1 cellular context compared by ENCODE assay signal in the genomic region with DNA sequence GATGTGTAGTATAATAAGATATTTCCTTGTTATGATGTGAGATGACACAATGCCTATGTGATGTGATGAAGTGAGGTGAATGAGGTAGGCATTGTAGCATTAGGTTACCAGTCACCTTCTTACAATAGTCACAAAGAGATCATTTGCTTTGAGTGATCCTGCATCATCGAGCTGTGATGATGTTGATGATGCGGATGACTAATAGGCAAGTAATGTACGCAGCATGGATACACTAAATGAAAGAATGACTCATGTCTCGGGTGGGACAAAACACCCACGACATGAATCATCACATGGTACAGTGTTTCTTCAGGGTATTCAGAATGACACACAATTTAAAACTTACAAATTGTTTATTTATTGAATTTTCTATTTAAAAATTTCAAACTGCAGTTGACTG.
TF ChIP-seq lines count a peak whose summit lies in the region.

No MANE protein-coding gene starts in this region.

TF ChIP-seq in H1, 55 proteins besides CTCF, POLR2A, EP300 and RAD21:
- TF ChIP-seq KDM5A (IDR thresholded peaks at IDR 0.05; ENCODE audit: low read length) (no peak), SAP30 (IDR thresholded peaks at IDR 0.05; ENCODE audit: insufficient read depth, insufficient replicate concordance, low read length) (no peak), EGR1 (IDR thresholded peaks at IDR 0.05; ENCODE audit: borderline replicate concordance, low read depth, low read length) (no peak), NANOG (IDR thresholded peaks at IDR 0.05; ENCODE audit: insufficient read depth, low read depth, low read length, poor library complexity, severe bottlenecking) (no peak), KDM4A (IDR thresholded peaks at IDR 0.05; ENCODE audit: low read depth, low read length, severe bottlenecking) (no peak), TAF1 (IDR thresholded peaks at IDR 0.05; ENCODE audit: low read depth, low read length) (no peak)
